Comparison of ENCODE assay signal across 24 cellular contexts in the genomic region with DNA sequence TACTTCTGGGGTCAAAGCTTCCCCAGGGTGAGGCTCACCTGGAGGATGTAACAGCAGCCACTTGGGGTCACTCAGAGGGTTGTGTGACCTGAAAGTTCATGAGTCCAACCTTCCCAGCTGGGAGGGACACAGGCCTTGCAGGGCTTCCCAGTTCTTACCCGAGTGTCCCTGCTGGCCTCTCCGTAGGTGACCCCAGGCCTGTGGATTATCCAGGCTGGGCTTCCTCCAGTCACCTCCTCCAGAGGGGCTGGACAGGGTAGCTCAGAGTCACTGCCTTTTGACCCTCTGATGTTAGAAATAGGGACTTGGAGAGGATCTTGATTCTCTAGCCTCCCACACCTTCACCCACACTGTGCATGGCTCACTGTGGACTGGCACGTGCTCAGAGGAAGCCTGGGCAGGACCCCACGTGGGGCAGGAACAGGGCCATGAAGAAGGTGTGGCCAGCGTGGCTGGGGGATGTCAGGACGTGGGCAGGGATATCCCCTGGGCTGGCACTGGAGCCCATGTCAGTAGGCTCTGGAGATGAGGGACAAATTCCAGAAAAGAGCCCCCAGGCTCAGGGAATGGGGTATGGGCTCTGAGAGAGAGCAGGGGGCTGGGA.
"Had no signal": no experiment of that assay in that cellular context is flagged by ENCODE, and none has a peak within 500 bp of the region (broad histone marks: within the 10 kb centered on the region; RNA-seq: fewer than 3 reads in every experiment).

No MANE protein-coding gene starts in this region.

- ATAC-seq: foreskin keratinocyte, left cardiac atrium, left ventricle myocardium superior, natural killer cell, right cardiac atrium had no signal

- H3K9me3 ChIP-seq: ovary, stomach, thoracic aorta, transverse colon had no signal

- H3K4me3 ChIP-seq: lung, ovary, smooth muscle cell, stomach, thoracic aorta, transverse colon had no signal

- H3K4me2 ChIP-seq: smooth muscle cell had no signal

- H3K4me1 Mint-ChIP-seq: central memory CD8-positive, alpha-beta T cell; immature natural killer cell; natural killer cell; neural crest cell had no signal

- H3K4me3 Mint-ChIP-seq: central memory CD8-positive, alpha-beta T cell; dendritic cell treated with granulocyte-macrophage colony-stimulating factor and Interleukin-4, amounts not matched to agents 40 ng/mL and 50 ng/mL, for 4 days; immature natural killer cell; natural killer cell; neural crest cell had no signal

- H3K36me3 Mint-ChIP-seq: immature natural killer cell, natural killer cell had no signal

- H3K36me3 ChIP-seq: ovary, stomach, thoracic aorta, transverse colon had no signal

- DNase-seq: erythroblast; foreskin keratinocyte; immature natural killer cell; kidney; left cardiac atrium; left ventricle myocardium superior; natural killer cell; nucleus accumbens; ovary; right cardiac atrium; stimulated activated CD4-positive, alpha-beta T cell treated with anti-CD3 and anti-CD28 coated beads, Interleukin-1b, Interleukin-23, amount 100 ng/mL, for 48 hours; stimulated activated CD4-positive, alpha-beta T cell treated with anti-CD3 and anti-CD28 coated beads, Interleukin-4, amount 100 ng/mL, for 24 hours; stimulated activated naive CD4-positive, alpha-beta T cell; transverse colon had no signal

- H3K27me3 ChIP-seq: ovary had no signal

- H3K9me3 Mint-ChIP-seq: central memory CD8-positive, alpha-beta T cell; dendritic cell treated with granulocyte-macrophage colony-stimulating factor and Interleukin-4, amounts not matched to agents 40 ng/mL and 50 ng/mL, for 4 days; immature natural killer cell; natural killer cell; neural crest cell had no signal

- H3K4me1 ChIP-seq: foreskin keratinocyte, transverse colon had no signal

- H3K27ac ChIP-seq: foreskin keratinocyte, ovary, stomach, thoracic aorta, transverse colon had no signal

- FAIRE-seq: endothelial cell of umbilical vein, kidney, urothelium cell line had no signal

- H3K27ac Mint-ChIP-seq: dendritic cell treated with granulocyte-macrophage colony-stimulating factor and Interleukin-4, amounts not matched to agents 40 ng/mL and 50 ng/mL, for 4 days; immature natural killer cell; natural killer cell; progenitor cell of endocrine pancreas had no signal
